10 cellular contexts compared by ENCODE assay signal in genomic region chr7:120949393-120949799, GRCh38. TPM values are rescaled to one million over a fixed set of nuclear protein-coding genes. Genes with fewer than 3 reads are reported as not detected.
A peak's percentile ranks its signal among the peaks of the same experiment; 100 is the strongest.
DNase-seq lines count a peak whose midpoint lies in the region; ATAC-seq, FAIRE-seq and TF ChIP-seq lines count a peak whose summit lies in the region.
"Had no signal": no experiment of that assay in that cellular context is flagged by ENCODE, and none has a peak within 500 bp of the region (broad histone marks: within the 10 kb centered on the region; RNA-seq: fewer than 3 reads in every experiment).

No MANE protein-coding gene starts in this region.

- no peaks in the 10 kb centered on the region for H4K20me1 ChIP-seq in H9 (ENCODE audit: control insufficient read depth, insufficient read depth, insufficient read length)

- H3K9me3 Mint-ChIP-seq in H9: no peaks in the 10 kb centered on the region
- H3K9me3 Mint-ChIP-seq in activated naive CD8-positive, alpha-beta T cell (ENCODE audit: low read depth): no peaks in the 10 kb centered on the region

- no peak overlapping the region for H2AK5ac ChIP-seq in H9 (ENCODE audit: insufficient read length, low read length)

- H2BK15ac ChIP-seq in H9 (ENCODE audit: low read depth, low read length): no peak overlapping the region

- H3K18ac ChIP-seq in H9 (ENCODE audit: insufficient read length, low read depth, low read length): no peak overlapping the region

- no peak for FAIRE-seq in A549 (lab: Jason Lieb, UNC)

- 16% methylated on average over 7 of the region's 7 CpGs for WGBS in A549 (ENCODE audit: missing lambda C conversion rate)
- WGBS in H9 (ENCODE audit: extremely low coverage, insufficient read length, low lambda C conversion rate): no CpG with 5 or more reads among the region's 7 CpGs

- H2AFZ ChIP-seq in H9 (ENCODE audit: low read length): no peak overlapping the region

- H3K14ac ChIP-seq in H9 (ENCODE audit: insufficient read depth, low read length): no peak overlapping the region

- CTCF ChIA-PET in A549 (lab: Yijun Ruan, JAX): no interaction called here

- 0 out of 2 replicates have a peak, but pooled peaks cover 2% of the 10 kb centered on the region for H3K79me2 ChIP-seq in H9 (ENCODE audit: insufficient read depth, low read length)

- peak overlapping the region in 2 of 3 experiments; percentile 13 to 99; a peak in 4 of 7 replicates for H3K27ac Mint-ChIP-seq in H9
- peak overlapping the region; percentile 72 for H3K27ac Mint-ChIP-seq in activated naive CD8-positive, alpha-beta T cell

- peak overlapping the region; percentile 81 to 87 for H3K4me3 Mint-ChIP-seq in H9
- H3K4me3 Mint-ChIP-seq in activated naive CD8-positive, alpha-beta T cell: peak overlapping the region; percentile 97

- peak overlapping the region; percentile 75 for H3K4me2 ChIP-seq in A549
- peak overlapping the region; percentile 83 for H3K4me2 ChIP-seq in H9 (ENCODE audit: insufficient read depth, insufficient read length, low read length)

- peaks cover 0 to 15% (median 14%) of the 10 kb centered on the region in 3 experiments; a peak in 5 of 7 replicates for H3K36me3 Mint-ChIP-seq in H9 (ENCODE audit: insufficient read depth in 1 of 3, low read depth in 3 of 3)
- no peaks in the 10 kb centered on the region for H3K36me3 Mint-ChIP-seq in activated naive CD8-positive, alpha-beta T cell

- no peak overlapping the region for H4K91ac ChIP-seq in H9 (ENCODE audit: insufficient read length, low read depth, low read length)

- TF ChIP-seq EP300 in A549 (IDR thresholded peaks at IDR 0.05): no peak

- H3K27ac ChIP-seq in A549: peak overlapping the region in 1 of 2 experiments; percentile 55; a peak in 1 of 6 replicates
- no peak overlapping the region for H3K27ac ChIP-seq in H9 (ENCODE audit: insufficient read length, low read depth, low read length)
- H3K27ac ChIP-seq: epithelial cell of prostate had no signal

- no peak overlapping the region for H2BK20ac ChIP-seq in H9 (ENCODE audit: low read depth, low read length, poor library complexity, severe bottlenecking)

- no peak for DNase-seq in A549 (ENCODE audit: low read depth in 1 of 2, low spot score in 1 of 2)
- DNase-seq in H9: no peak
- DNase-seq in medulla oblongata (ENCODE audit: extremely low spot score): peak; percentile 27
- DNase-seq in cerebellum (ENCODE audit: low spot score): no peak
- no peak for DNase-seq in amygdala (lab: John Stamatoyannopoulos, UW)
- DNase-seq: stimulated activated CD4-positive, alpha-beta T cell treated with anti-CD3 and anti-CD28 coated beads, Interleukin-2, amount 100 ng/mL, for 24 hours had no signal

- no peak overlapping the region for H4K5ac ChIP-seq in H9 (ENCODE audit: insufficient read length, low read depth, low read length)

- H3K79me1 ChIP-seq in H9 (ENCODE audit: insufficient read depth, low read depth, low read length, poor library complexity, severe bottlenecking): peaks cover 3% of the 10 kb centered on the region

- peaks cover 12% of the 10 kb centered on the region in 2 experiments for H3K4me1 Mint-ChIP-seq in H9
- peaks cover 20% of the 10 kb centered on the region for H3K4me1 Mint-ChIP-seq in activated naive CD8-positive, alpha-beta T cell (ENCODE audit: low read depth)

- H3K27me3 Mint-ChIP-seq in H9 (ENCODE audit: low read depth): no peaks in the 10 kb centered on the region
- H3K27me3 Mint-ChIP-seq in activated naive CD8-positive, alpha-beta T cell: peaks cover 9% of the 10 kb centered on the region

- TF ChIP-seq RAD21 in A549 (conservative IDR thresholded peaks at IDR 0.05 in 1 of 2, IDR thresholded peaks at IDR 0.05 in 1 of 2): no peak

- H2BK12ac ChIP-seq in H9 (ENCODE audit: insufficient read length, low read depth, low read length): no peak overlapping the region

- no peak for TF ChIP-seq POLR2A in A549 (IDR thresholded peaks at IDR 0.05; ENCODE audit: low read length)

- no peak overlapping the region for H2BK120ac ChIP-seq in H9 (ENCODE audit: low read depth, low read length, poor library complexity, severe bottlenecking)

- H3K9me3 ChIP-seq in A549 (no peaks in the 10 kb centered on the region), H9 (ENCODE audit: control insufficient read depth, low read depth, low read length) (no peaks in the 10 kb centered on the region)

- peak overlapping the region; percentile 54 for H3K9ac ChIP-seq in H9 (ENCODE audit: extremely low read depth, insufficient read length, low read length)

- H3K4me1 ChIP-seq in A549 (peaks cover 11% of the 10 kb centered on the region; the same call in 2 of the 3 replicates), H9 (ENCODE audit: insufficient read depth, low read length) (no peaks in the 10 kb centered on the region; the same call in 1 of the 2 replicates)

- no peak for TF ChIP-seq CTCF in A549 (IDR thresholded peaks at IDR 0.05)
- TF ChIP-seq CTCF in H9 (conservative IDR thresholded peaks at IDR 0.05): no peak

- H3K23me2 ChIP-seq in H9 (ENCODE audit: insufficient read length, low read depth, low read length, poor library complexity, severe bottlenecking): peaks cover 4% of the 10 kb centered on the region

- no peak overlapping the region for H3T11ph ChIP-seq in H9 (ENCODE audit: low read length)

- no peak overlapping the region for H4K8ac ChIP-seq in H9 (replicated peaks; ENCODE audit: insufficient read length, low read depth, low read length)

- H3K4ac ChIP-seq in H9 (ENCODE audit: low read depth, low read length): no peak overlapping the region

- peak overlapping the region; percentile 68 for H3K4me3 ChIP-seq in A549

- ATAC-seq in A549 (no peak), GM18861 (IDR thresholded peaks at IDR 0.05; ENCODE audit: unreplicated experiment) (no peak), GM18858 (IDR thresholded peaks at IDR 0.05; ENCODE audit: unreplicated experiment) (no peak)

- H3K23ac ChIP-seq in H9 (ENCODE audit: insufficient read length, low read depth, low read length): no peak overlapping the region

- no peaks in the 10 kb centered on the region for H3K27me3 ChIP-seq in H9 (ENCODE audit: insufficient read depth, low read length)

- H3K56ac ChIP-seq in H9 (ENCODE audit: insufficient read length, low read depth, low read length): no peak overlapping the region

- POLR2A ChIA-PET in A549 (lab: Yijun Ruan, JAX): no interaction called here

- H2BK5ac ChIP-seq in H9 (ENCODE audit: insufficient read length, low read length): no peak overlapping the region

TF ChIP-seq in A549, 52 proteins besides CTCF, POLR2A, EP300 and RAD21:
- TF ChIP-seq RCOR1 (IDR thresholded peaks at IDR 0.05; ENCODE audit: low read depth, low read length): no peak
- no peak for TF ChIP-seq ELK1 (IDR thresholded peaks at IDR 0.05; ENCODE audit: low read depth, low read length)
- no peak for TF ChIP-seq POLR2AphosphoS2 (conservative IDR thresholded peaks at IDR 0.05; ENCODE audit: low read length)
- no peak for TF ChIP-seq CBX2 (IDR thresholded peaks at IDR 0.05; ENCODE audit: borderline replicate concordance, low read depth)
- TF ChIP-seq NR3C1 (IDR thresholded peaks at IDR 0.05): no peak
- TF ChIP-seq ESRRA (IDR thresholded peaks at IDR 0.05; ENCODE audit: borderline replicate concordance, low read length): no peak
- no peak for TF ChIP-seq HOXB13 (CRISPR knock-in tag; IDR thresholded peaks at IDR 0.05; ENCODE audit: low read depth)

RNA-seq across cellular contexts. Expression of gene ING3, which starts 1.2 kb away (rescaled TPM):
- polyA plus RNA-seq in A549 (2011; rRNA removed) (6.9 and 11.3 TPM in 2 replicates), A549 (2017; fragmentation: RNase III; extraction: RNeasy Plus Mini Kit Qiagen cat#74134 plus additional on column Dnase treatment) (5.6 to 6.7 TPM (median 6.2 TPM) in 3 replicates)
- 3.1 and 3.3 TPM in 2 replicates for polyA plus RNA-seq in A549 (2012; cell fraction: cytosol; rRNA removed)
- 2.2 and 3.8 TPM in 2 replicates for polyA plus RNA-seq in A549 (2012; cell fraction: nucleus; rRNA removed)
- 2.5 and 6.0 TPM in 2 replicates for polyA minus RNA-seq in A549 (2011; rRNA and poly(A)+ RNA removed)
- total RNA-seq in H9 (2021) (22.7 and 23.1 TPM in 2 replicates), cerebellum (31.8 TPM)

RNA-seq across cellular contexts. Expression of gene CPED1, which starts 39.1 kb away (rescaled TPM):
- polyA plus RNA-seq in A549 (2011; rRNA removed) (0.03 TPM in 1 of 2 replicates, not detected in the other), A549 (2017; fragmentation: RNase III; extraction: RNeasy Plus Mini Kit Qiagen cat#74134 plus additional on column Dnase treatment) (not detected in 3 replicates)
- not detected in 2 replicates for polyA plus RNA-seq in A549 (2012; cell fraction: cytosol; rRNA removed)
- polyA plus RNA-seq in A549 (2012; cell fraction: nucleus; rRNA removed): not detected in 2 replicates
- polyA minus RNA-seq in A549 (2011; rRNA and poly(A)+ RNA removed): not detected in 2 replicates
- total RNA-seq in H9 (2021) (0.13 and 0.15 TPM in 2 replicates), cerebellum (6.0 TPM)
